ENCODE assay signal across 8 cellular contexts in the genomic region with DNA sequence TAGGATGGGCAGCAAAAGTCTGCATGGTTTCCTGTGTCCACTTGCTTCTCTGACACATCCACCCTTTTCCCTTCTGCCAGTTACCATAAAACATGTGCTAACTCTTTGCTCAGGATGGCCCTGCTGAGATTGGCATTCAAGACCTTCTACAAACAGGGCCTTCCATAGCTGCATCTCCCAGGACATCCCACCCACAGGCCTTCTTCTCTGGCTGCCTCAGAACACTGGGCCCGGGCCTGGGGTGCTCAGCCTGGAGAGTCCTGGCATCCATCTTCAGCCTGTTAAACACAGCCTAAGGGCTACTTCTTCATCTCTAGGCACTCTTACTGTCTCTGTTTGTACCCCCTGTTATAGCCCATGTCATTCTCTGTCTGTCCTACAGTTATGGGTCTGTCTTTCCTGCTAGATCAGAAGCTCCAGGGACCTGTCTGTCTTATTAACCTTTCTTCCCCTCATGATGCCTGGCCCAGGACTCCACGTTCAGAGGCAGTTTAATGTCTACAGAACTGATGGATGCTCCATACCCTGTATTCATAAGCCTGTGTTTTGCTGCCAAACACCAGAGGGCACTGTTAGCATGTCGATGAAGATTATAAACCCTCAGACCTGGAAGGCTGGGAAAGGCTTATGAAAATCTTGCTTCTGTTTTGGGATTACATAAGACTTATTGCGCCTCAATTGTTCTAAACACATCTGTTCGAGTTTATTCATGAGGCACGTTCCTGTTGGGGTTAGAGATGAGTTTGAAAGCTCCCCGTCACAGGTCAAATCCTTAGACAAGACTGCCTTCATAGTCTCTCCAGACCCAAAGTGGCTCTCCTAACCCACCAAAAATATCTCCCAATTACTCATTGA. TPM values are rescaled to one million over a fixed set of nuclear protein-coding genes. Genes with fewer than 3 reads are reported as not detected.
DNase-seq lines count a peak whose midpoint lies in the region; ATAC-seq and TF ChIP-seq lines count a peak whose summit lies in the region.

No MANE protein-coding gene starts in this region.

- H3K27me3 Mint-ChIP-seq in effector memory CD8-positive, alpha-beta T cell: peaks cover 0 to 8% of the 10 kb centered on the region in 2 donors

- WGBS in lung, 2 donors: 13 to 20% methylated on average over 7 of the region's 7 CpGs

- TF ChIP-seq CTCF in lung (IDR thresholded peaks at IDR 0.05; ENCODE audit: control extremely low read depth, extremely low read depth): peak; percentile 65
- peak; percentile 57 for TF ChIP-seq CTCF in thoracic aorta (IDR thresholded peaks at IDR 0.05)

- no peaks in the 10 kb centered on the region for H3K9me3 Mint-ChIP-seq in effector memory CD8-positive, alpha-beta T cell

- H3K36me3 ChIP-seq in lung (ENCODE audit: control insufficient read depth in 2 of 2, insufficient read depth in 2 of 2, low read length in 2 of 2) (no peaks in the 10 kb centered on the region), thoracic aorta (no peaks in the 10 kb centered on the region)

- peaks cover 0 to 3% of the 10 kb centered on the region in 2 donors for H3K4me1 Mint-ChIP-seq in effector memory CD8-positive, alpha-beta T cell (ENCODE audit: low read depth in 2 of 2)

- no peaks in the 10 kb centered on the region for H3K9me3 ChIP-seq in lung (ENCODE audit: control insufficient read depth in 2 of 2, insufficient read depth in 1 of 2, low read length in 1 of 2)
- H3K9me3 ChIP-seq in thoracic aorta: no peaks in the 10 kb centered on the region

- DNase-seq in NCI-H2196 (lab: John Stamatoyannopoulos, UW; ENCODE audit: unreplicated experiment): peak; percentile 34
- DNase-seq in NCI-H2196 treated with DMSO at 0.1 percent for 48 hours (lab: John Stamatoyannopoulos, UW; ENCODE audit: unreplicated experiment): no peak
- peak; percentile 77 for DNase-seq in Kasumi-1 (lab: John Stamatoyannopoulos, UW)
- peak; percentile 60 for DNase-seq in SKM-1 treated with dmso at 0.1 percent for 144 hours (lab: John Stamatoyannopoulos, UW; ENCODE audit: unreplicated experiment)
- DNase-seq in effector memory CD8-positive, alpha-beta T cell: peak in 1 of 3 experiments; percentile 29
- DNase-seq in lung (ENCODE audit: low spot score): peak; percentile 66
- no peak for DNase-seq in thoracic aorta (ENCODE audit: low spot score)

- peak; percentile 44 for ATAC-seq in effector memory CD8-positive, alpha-beta T cell (replicated peaks)
- ATAC-seq in lung (ENCODE audit: insufficient read depth, low FRiP score): peak; percentile 77
- no peak for ATAC-seq in thoracic aorta (ENCODE audit: insufficient number of reproducible peaks, low FRiP score, low read depth)
- no peak for ATAC-seq in GM21515 (IDR thresholded peaks at IDR 0.05; ENCODE audit: unreplicated experiment)

- no peaks in the 10 kb centered on the region for H3K27me3 ChIP-seq in lung (ENCODE audit: control insufficient read depth, insufficient read depth)
- H3K27me3 ChIP-seq in thoracic aorta (replicated peaks; ENCODE audit: insufficient read depth): no peaks in the 10 kb centered on the region

- H3K4me3 ChIP-seq in lung (no peak overlapping the region), thoracic aorta (no peak overlapping the region)

- no peak overlapping the region for H3K27ac Mint-ChIP-seq in effector memory CD8-positive, alpha-beta T cell

- H3K4me1 ChIP-seq in lung (ENCODE audit: control insufficient read depth in 2 of 2, insufficient read depth in 2 of 2, low read length in 2 of 2) (peaks cover 3 to 9% of the 10 kb centered on the region in 2 donors), thoracic aorta (ENCODE audit: control insufficient read depth in 1 of 2, low read depth in 2 of 2) (no peaks in the 10 kb centered on the region)

- no peaks in the 10 kb centered on the region for H3K36me3 Mint-ChIP-seq in effector memory CD8-positive, alpha-beta T cell (ENCODE audit: insufficient read depth)

- H3K27ac ChIP-seq in lung (ENCODE audit: low read depth in 1 of 2, low read length in 1 of 2) (peak overlapping the region in 1 of 2 donors; percentile 16), thoracic aorta (no peak overlapping the region)

- H3K4me3 Mint-ChIP-seq in effector memory CD8-positive, alpha-beta T cell: no peak overlapping the region

RNA-seq across cellular contexts. Expression of gene SEMA3G, which starts 16.5 kb away (rescaled TPM):
- total RNA-seq in lung (10 to 100 TPM; 10.6 to 30.8 TPM), thoracic aorta (10 to 100 TPM; 16.8 to 18.1 TPM)
- 10 to 100 TPM in 1 of 2 donors, 1 to 10 TPM in 1; 5.1 to 19.1 TPM for polyA plus RNA-seq in lung

RNA-seq across cellular contexts. Expression of gene PHF7, which starts 17.9 kb away (rescaled TPM):
- 1 to 10 TPM; 6.5 to 7.1 TPM for total RNA-seq in lung
- polyA plus RNA-seq in lung: 1 to 10 TPM; 3.9 to 5.4 TPM
- total RNA-seq in thoracic aorta: 1 to 10 TPM; 5.9 to 7.6 TPM

RNA-seq across cellular contexts. Expression of gene BAP1, which starts 18.6 kb away (rescaled TPM):
- total RNA-seq in lung: 10 to 100 TPM; 39.9 to 76.4 TPM
- 10 to 100 TPM; 57.0 to 57.4 TPM for polyA plus RNA-seq in lung
- 10 to 100 TPM; 55.1 to 67.2 TPM for total RNA-seq in thoracic aorta

RNA-seq across cellular contexts. Expression of gene TNNC1, which starts 25.5 kb away (rescaled TPM):
- total RNA-seq in lung (10 to 100 TPM; 31.3 to 35.6 TPM), thoracic aorta (1 to 10 TPM; 1.5 to 3.0 TPM)
- polyA plus RNA-seq in lung: 100 to 1,000 TPM in 1 of 2 donors, 10 to 100 TPM in 1; 17.3 to 250 TPM

RNA-seq across cellular contexts. Expression of gene NISCH, which starts 27.0 kb away (rescaled TPM):
- total RNA-seq in lung (100 to 1,000 TPM in 1 of 2 donors, 10 to 100 TPM in 1; 80.0 to 127 TPM), thoracic aorta (100 to 1,000 TPM in 1 of 2 donors, 10 to 100 TPM in 1; 95.9 to 124 TPM)
- 10 to 100 TPM; 37.8 to 47.3 TPM for polyA plus RNA-seq in lung

Comparison
In these comparisons a context has a peak if more than half of its experiments do, and no peak if none do; other contexts are left out.
1. DNase-seq: peak in NCI-H2196 (single experiment), Kasumi-1 (2 of 2), SKM-1 treated with dmso at 0.1 percent for 144 hours (single experiment) and lung (single experiment); none in NCI-H2196 treated with DMSO at 0.1 percent for 48 hours (single experiment) and thoracic aorta (single experiment).
2. ATAC-seq: peak in effector memory CD8-positive, alpha-beta T cell (single experiment) and lung (single experiment); none in thoracic aorta (single experiment) and GM21515 (single experiment).